Comparison of ENCODE assay signal across 9 cellular contexts in genomic region chr7:130888017-130888371, GRCh38.
DNase-seq lines count a peak whose midpoint lies in the region; ATAC-seq and TF ChIP-seq lines count a peak whose summit lies in the region.
"Had no signal": no experiment of that assay in that cellular context is flagged by ENCODE, and none has a peak within 500 bp of the region (broad histone marks: within the 10 kb centered on the region; RNA-seq: fewer than 3 reads in every experiment).

No MANE protein-coding gene starts in this region.

- H3K4me3 ChIP-seq in SK-N-MC (no peak overlapping the region), gastrocnemius medialis (peak overlapping the region in 3 of 4 donors; percentile 12 to 32 (median 19))

- H3K27me3 Mint-ChIP-seq in endothelial cell (ENCODE audit: unreplicated experiment), result peaks cover 5% of the 10 kb centered on the region

- peak; percentile 77 for DNase-seq in ELR (ENCODE audit: low read depth)
- DNase-seq in SK-N-MC (ENCODE audit: low read depth, low spot score), result no peak
- DNase-seq in endothelial cell (ENCODE audit: low spot score), result no peak
- peak in 1 of 2 donors; percentile 52 for DNase-seq in gastrocnemius medialis
- no peak for DNase-seq in HK-2 (ENCODE audit: unreplicated experiment)
- DNase-seq in activated gamma-delta T cell treated with Interleukin-2 at 50 U/mL for 16 hours, result no peak
- no peak for DNase-seq in GM13977 (ENCODE audit: low spot score)
- DNase-seq: activated CD4-positive, alpha-beta T cell treated with anti-CD3 and anti-CD28 coated beads for 1 hour; NCI-H524 treated with DMSO at 0.1 percent for 48 hours had no signal

- H3K4me3 Mint-ChIP-seq in endothelial cell (ENCODE audit: unreplicated experiment), result peak overlapping the region; percentile 39

- H3K36me3 Mint-ChIP-seq in endothelial cell (ENCODE audit: low read depth, unreplicated experiment), result peaks cover 3% of the 10 kb centered on the region

- H3K9me3 ChIP-seq in SK-N-MC (ENCODE audit: low read depth, low read length) (no peaks in the 10 kb centered on the region), gastrocnemius medialis (no peaks in the 10 kb centered on the region)

- no peaks in the 10 kb centered on the region for H3K27me3 ChIP-seq in gastrocnemius medialis

- TF ChIP-seq CTCF in endothelial cell (IDR thresholded peaks at IDR 0.05; ENCODE audit: unreplicated experiment) (no peak), gastrocnemius medialis (IDR thresholded peaks at IDR 0.05 in 4 of 5, conservative IDR thresholded peaks at IDR 0.05 in 1 of 5) (no peak), GM13977 (IDR thresholded peaks at IDR 0.05; ENCODE audit: extremely low read depth, insufficient read depth, missing control alignments) (no peak)

- peak overlapping the region; percentile 89 for H3K27ac Mint-ChIP-seq in endothelial cell (ENCODE audit: unreplicated experiment)

- H3K36me3 ChIP-seq in SK-N-MC (ENCODE audit: insufficient read depth, low read length) (peaks cover 91% of the 10 kb centered on the region), gastrocnemius medialis (peaks cover 0 to 33% of the 10 kb centered on the region in 2 donors)

- in situ Hi-C loops in gastrocnemius medialis (cut with MboI; ENCODE audit: low sequenced_read_pairs in 4 of 4) (loop anchor here in 1 of 4 donors (25.0 kb wide), 1 partner anchor 149 kb away; no protein-coding TSS in a partner anchor), GM13977 (cut with MboI; ENCODE audit: low pct_unique_long_range_greater_than_20kb, low sequenced_read_pairs, unreplicated experiment) (no loop called here)

- H3K4me1 Mint-ChIP-seq in endothelial cell (ENCODE audit: unreplicated experiment), result peaks cover 23% of the 10 kb centered on the region

- no peak for ATAC-seq in gastrocnemius medialis

- H3K27ac ChIP-seq in SK-N-MC, result peak overlapping the region; percentile 77
- H3K27ac ChIP-seq in gastrocnemius medialis, result peak overlapping the region; percentile 89 to 97 (median 94)

- H3K9ac ChIP-seq in SK-N-MC (ENCODE audit: insufficient read length), result no peak overlapping the region

- peaks cover 91 to 95% of the 10 kb centered on the region in 2 donors for H3K4me1 ChIP-seq in gastrocnemius medialis

- no peak for TF ChIP-seq POLR2A in gastrocnemius medialis (IDR thresholded peaks at IDR 0.05)

- no peaks in the 10 kb centered on the region for H3K9me3 Mint-ChIP-seq in endothelial cell (ENCODE audit: unreplicated experiment)

- intact Hi-C loops in gastrocnemius medialis (cut with DNase I; ENCODE audit: low total_unique reads), result no loop called here
